Comparison of ENCODE assay signal across 8 cellular contexts in genomic region chr6:95577317-95578105, GRCh38. TPM values are rescaled to one million over a fixed set of nuclear protein-coding genes. Genes with fewer than 3 reads are reported as not detected.
DNase-seq lines count a peak whose midpoint lies in the region; ATAC-seq and TF ChIP-seq lines count a peak whose summit lies in the region.

TSS of gene MANEA (plus strand) at chr6:95577535. CDS start at chr6:95586440, 8,905 bp downstream.

- ATAC-seq in foreskin keratinocyte, result peak; percentile 90

- no peaks in the 10 kb centered on the region; the same call in 1 of the 2 replicates for H3K9me2 ChIP-seq in MM.1S (replicated peaks; ENCODE audit: insufficient read depth, low read length)

- H3K79me2 ChIP-seq in MM.1S (ENCODE audit: low read length), result peaks cover 75% of the 10 kb centered on the region

- H3K4me1 ChIP-seq in MM.1S (ENCODE audit: low read length) (no peaks in the 10 kb centered on the region), foreskin keratinocyte (no peaks in the 10 kb centered on the region), neuron (ENCODE audit: insufficient read depth, low read length) (peaks cover 27% of the 10 kb centered on the region)

- no peaks in the 10 kb centered on the region for H3K27me3 ChIP-seq in MM.1S (replicated peaks; ENCODE audit: insufficient read depth, low read length)
- no peaks in the 10 kb centered on the region for H3K27me3 ChIP-seq in foreskin keratinocyte
- no peaks in the 10 kb centered on the region for H3K27me3 ChIP-seq in neuron (ENCODE audit: insufficient read depth, low read length)

- H3K27ac ChIP-seq in MM.1S (ENCODE audit: low read length) (peak within 1 kb of the TSS; percentile 98), foreskin keratinocyte (peak within 1 kb of the TSS; percentile 70)

- H2AFZ ChIP-seq in MM.1S (ENCODE audit: low read length) (peak within 1 kb of the TSS; percentile 40; the same call in 1 of the 2 replicates), neuron (ENCODE audit: low read depth, low read length) (peak within 1 kb of the TSS; percentile 81)

- H3K4me3 ChIP-seq in MM.1S (ENCODE audit: low read length) (peak within 1 kb of the TSS; percentile 92), neuron (ENCODE audit: low read length) (peak within 1 kb of the TSS; percentile 97)

- H3K36me3 ChIP-seq in MM.1S (replicated peaks; ENCODE audit: insufficient read depth, low read length), result peaks cover under 1% of the 10 kb centered on the region; the same call in 1 of the 2 replicates
- H3K36me3 ChIP-seq in neuron (ENCODE audit: insufficient read depth, low read length), result no peaks in the 10 kb centered on the region

- TF ChIP-seq CTCF in MM.1S (IDR thresholded peaks at IDR 0.05; ENCODE audit: low read length) (no peak), foreskin keratinocyte (conservative IDR thresholded peaks at IDR 0.05) (no peak)

- no peaks in the 10 kb centered on the region for H3K9me3 ChIP-seq in MM.1S (replicated peaks; ENCODE audit: insufficient read depth, low read length)
- H3K9me3 ChIP-seq in neuron (ENCODE audit: low read length), result no peaks in the 10 kb centered on the region

- H3F3A ChIP-seq in MM.1S (ENCODE audit: insufficient read depth, low read length), result peaks cover 29% of the 10 kb centered on the region

- H4K20me1 ChIP-seq in MM.1S (ENCODE audit: insufficient read depth, low read length), result no peaks in the 10 kb centered on the region

- peak within 1 kb of the TSS; percentile 98 for H3K9ac ChIP-seq in MM.1S (ENCODE audit: low read length)

- DNase-seq in GDM1 (lab: John Stamatoyannopoulos, UW), result peak; percentile 80
- peak; percentile 94 for DNase-seq in HCEC 1CT
- DNase-seq in MM.1S, result peak; percentile 88
- peak; percentile 89 for DNase-seq in SIG-M5 treated with dmso at 0.1 percent for 504 hours (lab: John Stamatoyannopoulos, UW; ENCODE audit: unreplicated experiment)
- peak; percentile 72 for DNase-seq in activated gamma-delta T cell treated with Interleukin-2 at 50 U/mL for 16 hours
- peak in 1 of 2 donors; percentile 54 for DNase-seq in foreskin keratinocyte
- DNase-seq in stromal cell of bone marrow (ENCODE audit: low read depth), result peak; percentile 78

- H3K4me2 ChIP-seq in MM.1S (ENCODE audit: low read depth, low read length), result peak within 1 kb of the TSS; percentile 75

RNA-seq across cellular contexts. Expression of gene MANEA, which starts in this region (rescaled TPM):
- 14.2 and 17.5 TPM in 2 replicates for total RNA-seq in foreskin keratinocyte
- 2.9 and 4.6 TPM in 2 replicates for polyA plus RNA-seq in foreskin keratinocyte
